29 cellular contexts compared by ENCODE assay signal in the genomic region with DNA sequence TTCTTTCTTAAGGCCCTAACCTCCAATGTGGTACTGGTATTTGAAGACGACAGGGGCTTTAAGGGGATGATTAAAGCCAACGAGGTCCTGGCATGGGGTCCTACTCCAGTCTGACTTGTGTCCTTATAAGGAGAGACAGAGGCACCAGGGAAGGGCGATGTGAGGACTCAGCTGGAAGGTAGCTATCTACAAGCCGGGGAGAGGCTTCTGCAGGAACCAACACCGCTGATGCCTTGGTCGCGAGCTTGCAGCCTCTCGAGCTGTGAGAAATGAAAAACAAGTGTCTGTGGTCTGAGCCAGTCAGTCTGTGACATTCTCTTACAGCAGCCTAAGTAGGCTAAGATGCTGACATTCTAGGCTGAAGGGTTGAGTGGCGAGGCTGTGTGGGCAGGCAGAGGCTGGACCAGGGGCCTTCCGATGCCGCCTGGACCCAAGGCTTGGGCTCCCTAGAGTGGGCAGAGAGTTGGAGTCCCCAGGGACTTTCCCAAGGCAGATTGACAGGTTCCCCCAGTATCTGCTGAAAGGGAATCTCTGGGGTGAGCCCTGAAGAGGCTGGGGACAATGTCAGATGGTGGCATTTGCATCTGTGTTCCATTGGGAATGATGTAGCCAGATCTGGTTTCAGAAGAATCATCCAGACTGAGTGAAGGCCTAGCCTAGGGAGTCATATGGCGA.
A peak's percentile ranks its signal among the peaks of the same experiment; 100 is the strongest.
DNase-seq lines count a peak whose midpoint lies in the region; ATAC-seq, FAIRE-seq and TF ChIP-seq lines count a peak whose summit lies in the region.
"Had no signal": no experiment of that assay in that cellular context is flagged by ENCODE, and none has a peak within 500 bp of the region (broad histone marks: within the 10 kb centered on the region; RNA-seq: fewer than 3 reads in every experiment).

No MANE protein-coding gene starts in this region.

- WGBS in esophagus muscularis mucosa, result 88% methylated on average over 10 of the region's 12 CpGs

- no peak for ATAC-seq in HG02852 (IDR thresholded peaks at IDR 0.05; ENCODE audit: unreplicated experiment)
- ATAC-seq: activated CD8-positive, alpha-beta T cell treated with anti-CD3 and anti-CD28 coated beads, Interleukin-2, amount 10 ng/mL, durations not matched to agents 7 days and 5 days; activated T-helper 17 cell treated with anti-CD3 and anti-CD28 coated beads, Interleukin-2, amount 50 U/mL, for 72 hours; CD8-positive, alpha-beta T cell; foreskin keratinocyte; naive thymus-derived CD4-positive, alpha-beta T cell; WTC11 had no signal

- H3K27me3 ChIP-seq in Loucy (ENCODE audit: insufficient read depth, low read length, poor library complexity, severe bottlenecking) (no peaks in the 10 kb centered on the region), esophagus muscularis mucosa (no peaks in the 10 kb centered on the region)
- H3K27me3 ChIP-seq: breast epithelium, foreskin keratinocyte, upper lobe of left lung had no signal

- no peak overlapping the region for H3K4me2 ChIP-seq in Loucy (ENCODE audit: low read depth, low read length, poor library complexity, severe bottlenecking)
- H3K4me2 ChIP-seq: SK-N-SH had no signal

- H3K27ac ChIP-seq in esophagus muscularis mucosa (replicated peaks in 1 of 4), result no peak overlapping the region
- H3K27ac ChIP-seq: breast epithelium, epithelial cell of prostate, foreskin keratinocyte, skin epidermis, upper lobe of left lung had no signal

- no peaks in the 10 kb centered on the region for H3K27me3 Mint-ChIP-seq in osteocyte (ENCODE audit: unreplicated experiment)

- peaks cover 37% of the 10 kb centered on the region for H3K4me1 Mint-ChIP-seq in osteocyte (ENCODE audit: unreplicated experiment)
- H3K4me1 Mint-ChIP-seq: activated T-helper 17 cell treated with anti-CD3 and anti-CD28 coated beads, Interleukin-2, amount 50 U/mL, for 72 hours had no signal

- no peak for TF ChIP-seq CTCF in D721Med (IDR thresholded peaks at IDR 0.05; ENCODE audit: insufficient read depth, missing control alignments)
- no peak for TF ChIP-seq CTCF in Loucy (conservative IDR thresholded peaks at IDR 0.05; ENCODE audit: low read length)
- TF ChIP-seq CTCF in esophagus muscularis mucosa (IDR thresholded peaks at IDR 0.05), result no peak
- TF ChIP-seq CTCF in osteocyte (IDR thresholded peaks at IDR 0.05), result no peak

- TF ChIP-seq EP300 in esophagus muscularis mucosa (IDR thresholded peaks at IDR 0.05), result no peak

- H3K36me3 Mint-ChIP-seq in osteocyte (ENCODE audit: unreplicated experiment), result no peaks in the 10 kb centered on the region
- H3K36me3 Mint-ChIP-seq: CD8-positive, alpha-beta T cell; memory B cell; naive thymus-derived CD4-positive, alpha-beta T cell; WTC11 had no signal

- no peak for FAIRE-seq in D721Med (lab: Jason Lieb, UNC)

- no peaks in the 10 kb centered on the region for H3K9me2 ChIP-seq in Loucy (replicated peaks; ENCODE audit: low read depth, low read length)
- H3K9me2 ChIP-seq: SK-N-SH had no signal

- no peak overlapping the region for H3K27ac Mint-ChIP-seq in osteocyte (ENCODE audit: unreplicated experiment)
- H3K27ac Mint-ChIP-seq: activated CD8-positive, alpha-beta T cell treated with anti-CD3 and anti-CD28 coated beads, Interleukin-2, amount 10 ng/mL, durations not matched to agents 7 days and 5 days; activated T-helper 17 cell treated with anti-CD3 and anti-CD28 coated beads, Interleukin-2, amount 50 U/mL, for 72 hours; CD8-positive, alpha-beta T cell; memory B cell; naive thymus-derived CD4-positive, alpha-beta T cell had no signal

- H3K9me3 ChIP-seq in Loucy (ENCODE audit: insufficient read depth, low read depth, low read length) (no peaks in the 10 kb centered on the region), esophagus muscularis mucosa (no peaks in the 10 kb centered on the region)
- H3K9me3 ChIP-seq: breast epithelium, SK-N-SH, upper lobe of left lung had no signal

- intact Hi-C loops in esophagus muscularis mucosa (cut with DNase I), result no loop called here

- DNase-seq in D721Med (ENCODE audit: insufficient read length, low spot score) (peak; percentile 6), esophagus muscularis mucosa (ENCODE audit: extremely low spot score) (peak; percentile 62), osteocyte (ENCODE audit: extremely low spot score, unreplicated experiment) (peak; percentile 71), germinal center (ENCODE audit: low spot score) (no peak), anterior cingulate cortex (lab: John Stamatoyannopoulos, UW) (no peak), NCI-H2196 (lab: John Stamatoyannopoulos, UW; ENCODE audit: unreplicated experiment) (no peak)
- DNase-seq: activated CD8-positive, alpha-beta T cell treated with anti-CD3 and anti-CD28 coated beads, Interleukin-2, amount 10 ng/mL, durations not matched to agents 7 days and 5 days; dermis blood vessel endothelial cell; DMS79 treated with DMSO at 0.1 percent for 48 hours; foreskin keratinocyte; HCEC 1CT; hippocampal formation; kidney glomerular epithelial cell; naive thymus-derived CD4-positive, alpha-beta T cell; NCI-H1417; NCI-H2107; NCI-H524 treated with DMSO at 0.1 percent for 48 hours; SK-N-SH; stimulated activated naive CD4-positive, alpha-beta T cell had no signal

- H3K4me1 ChIP-seq in Loucy (ENCODE audit: insufficient read depth, low read length, poor library complexity, severe bottlenecking) (peaks cover 69% of the 10 kb centered on the region), esophagus muscularis mucosa (no peaks in the 10 kb centered on the region)
- H3K4me1 ChIP-seq: breast epithelium, foreskin keratinocyte, upper lobe of left lung had no signal

- H3F3A ChIP-seq in Loucy (ENCODE audit: low read depth), result no peaks in the 10 kb centered on the region

- no peak overlapping the region for H2AFZ ChIP-seq in Loucy (ENCODE audit: low read length)

- no peak overlapping the region for H3K4me3 Mint-ChIP-seq in osteocyte (ENCODE audit: unreplicated experiment)
- H3K4me3 Mint-ChIP-seq: activated CD8-positive, alpha-beta T cell treated with anti-CD3 and anti-CD28 coated beads, Interleukin-2, amount 10 ng/mL, durations not matched to agents 7 days and 5 days; activated T-helper 17 cell treated with anti-CD3 and anti-CD28 coated beads, Interleukin-2, amount 50 U/mL, for 72 hours; CD8-positive, alpha-beta T cell; memory B cell; naive thymus-derived CD4-positive, alpha-beta T cell; WTC11 had no signal

- peak overlapping the region; percentile 20 for H3K9ac ChIP-seq in Loucy (ENCODE audit: low read depth, low read length, poor library complexity, severe bottlenecking)
- H3K9ac ChIP-seq: SK-N-SH had no signal

- H3K9me3 Mint-ChIP-seq in osteocyte (ENCODE audit: unreplicated experiment), result no peaks in the 10 kb centered on the region
- H3K9me3 Mint-ChIP-seq: activated T-helper 17 cell treated with anti-CD3 and anti-CD28 coated beads, Interleukin-2, amount 50 U/mL, for 72 hours; CD8-positive, alpha-beta T cell; memory B cell; WTC11 had no signal

- H3K36me3 ChIP-seq in Loucy (ENCODE audit: insufficient read depth, low read length), result no peaks in the 10 kb centered on the region
- H3K36me3 ChIP-seq in esophagus muscularis mucosa, result no peaks in the 10 kb centered on the region
- H3K36me3 ChIP-seq: breast epithelium, upper lobe of left lung had no signal

- no peaks in the 10 kb centered on the region for H3K79me2 ChIP-seq in Loucy (ENCODE audit: insufficient read depth, low read length)

- no peak overlapping the region for H3K4me3 ChIP-seq in Loucy (ENCODE audit: low read length, poor library complexity, severe bottlenecking)
- H3K4me3 ChIP-seq in esophagus muscularis mucosa, result no peak overlapping the region
- H3K4me3 ChIP-seq: breast epithelium, skin epidermis, upper lobe of left lung had no signal

- no peak for TF ChIP-seq POLR2A in esophagus muscularis mucosa (IDR thresholded peaks at IDR 0.05; ENCODE audit: low read depth)

- H4K20me1 ChIP-seq in Loucy (ENCODE audit: insufficient read depth, low read length, poor library complexity, severe bottlenecking), result no peaks in the 10 kb centered on the region

Comparison
In these comparisons a context has a peak if more than half of its experiments do, and no peak if none do; other contexts are left out.
1. DNase-seq: peak in D721Med (single experiment), esophagus muscularis mucosa (single experiment) and osteocyte (single experiment); none in germinal center (single experiment), anterior cingulate cortex (0 of 58) and NCI-H2196 (single experiment).